In genomic region chr3:4829031-4829394, GRCh38 we compare ENCODE assay signal across 11 cellular contexts.
DNase-seq lines count a peak whose midpoint lies in the region; ATAC-seq and TF ChIP-seq lines count a peak whose summit lies in the region.
"Had no signal": no experiment of that assay in that cellular context is flagged by ENCODE, and none has a peak within 500 bp of the region (broad histone marks: within the 10 kb centered on the region; RNA-seq: fewer than 3 reads in every experiment).

No MANE protein-coding gene starts in this region.

- no peaks in the 10 kb centered on the region for H3K36me3 ChIP-seq in CD4-positive, alpha-beta memory T cell (ENCODE audit: insufficient read depth, low read length)
- H3K36me3 ChIP-seq in mucosa of descending colon (ENCODE audit: low read depth) (no peaks in the 10 kb centered on the region), WERI-Rb-1 (no peaks in the 10 kb centered on the region)

- peak; percentile 15 for ATAC-seq in GM19468 (IDR thresholded peaks at IDR 0.05; ENCODE audit: extremely low read depth, unreplicated experiment)
- peak; percentile 9 for ATAC-seq in mucosa of descending colon

- H3K4me1 Mint-ChIP-seq in CD4-positive, alpha-beta memory T cell: peaks cover 79 to 95% (median 91%) of the 10 kb centered on the region in 4 donors
- peaks cover 88% of the 10 kb centered on the region for H3K4me1 Mint-ChIP-seq in T-helper 2 cell treated with Interferon-gamma antibody and Interleukin-4, amounts not matched to agents 5 μg/mL and 100 μg/mL, for 36 hours (ENCODE audit: low read depth)

- no peaks in the 10 kb centered on the region for H3K27me3 ChIP-seq in CD4-positive, alpha-beta memory T cell (ENCODE audit: insufficient read depth, low read length)
- H3K27me3 ChIP-seq in WERI-Rb-1 (ENCODE audit: insufficient read depth, low read depth, severe bottlenecking): no peaks in the 10 kb centered on the region

- CTCF ChIA-PET in CD4-positive, alpha-beta memory T cell (lab: Charles Lee; ENCODE audit: partially characterized antibody): interaction anchor here (1.1 to 3.1 kb wide), 3 partner anchors 117 to 156 kb away, joined by 4 to 26 read pairs (median 9); partner anchors contain the start of gene BHLHE40

- peaks cover 99% of the 10 kb centered on the region for H3K4me1 ChIP-seq in CD4-positive, alpha-beta memory T cell (ENCODE audit: insufficient read depth, low read length)
- peaks cover 35% of the 10 kb centered on the region for H3K4me1 ChIP-seq in mucosa of descending colon (ENCODE audit: low read depth)

- peak overlapping the region; percentile 80 to 98 (median 92) for H3K27ac Mint-ChIP-seq in CD4-positive, alpha-beta memory T cell
- H3K27ac Mint-ChIP-seq in T-helper 2 cell treated with Interferon-gamma antibody and Interleukin-4, amounts not matched to agents 5 μg/mL and 100 μg/mL, for 36 hours: peak overlapping the region; percentile 84
- H3K27ac Mint-ChIP-seq: endodermal cell had no signal

- POLR2A ChIA-PET in CD4-positive, alpha-beta memory T cell (lab: Charles Lee; ENCODE audit: partially characterized antibody): interaction anchor here (1.7 to 12.7 kb wide), 2 partner anchors 21 to 152 kb away, joined by 9 to 254 read pairs; partner anchors contain the start of gene BHLHE40

- DNase-seq in CD4-positive, alpha-beta memory T cell: no peak
- DNase-seq in T-helper 2 cell treated with Interferon-gamma antibody and Interleukin-4, amounts not matched to agents 5 μg/mL and 100 μg/mL, for 36 hours (ENCODE audit: low spot score): no peak
- no peak for DNase-seq in mucosa of descending colon
- no peak for DNase-seq in NCI-H1105 (lab: John Stamatoyannopoulos, UW)
- no peak for DNase-seq in WERI-Rb-1
- DNase-seq in DMS153 (lab: John Stamatoyannopoulos, UW): no peak
- no peak for DNase-seq in 8988T
- DNase-seq: activated CD8-positive, alpha-beta memory T cell treated with anti-CD3 and anti-CD28 coated beads, Interleukin-2, amount 50 U/mL, for 4 hours; endodermal cell; NCI-H1417 had no signal

- H3K4me3 Mint-ChIP-seq in CD4-positive, alpha-beta memory T cell: peak overlapping the region in 6 of 8 donors; percentile 53 to 94 (median 64)
- peak overlapping the region; percentile 72 for H3K4me3 Mint-ChIP-seq in T-helper 2 cell treated with Interferon-gamma antibody and Interleukin-4, amounts not matched to agents 5 μg/mL and 100 μg/mL, for 36 hours
- H3K4me3 Mint-ChIP-seq: endodermal cell had no signal

- peaks cover 0 to 3% of the 10 kb centered on the region in 2 donors for H3K27me3 Mint-ChIP-seq in CD4-positive, alpha-beta memory T cell
- H3K27me3 Mint-ChIP-seq in T-helper 2 cell treated with Interferon-gamma antibody and Interleukin-4, amounts not matched to agents 5 μg/mL and 100 μg/mL, for 36 hours (ENCODE audit: low read depth): no peaks in the 10 kb centered on the region

- TF ChIP-seq CTCF in mucosa of descending colon (IDR thresholded peaks at IDR 0.05) (no peak), WERI-Rb-1 (IDR thresholded peaks at IDR 0.05; ENCODE audit: low read depth, low read length) (no peak)

- H3K36me3 Mint-ChIP-seq in CD4-positive, alpha-beta memory T cell: peaks cover 8 to 14% of the 10 kb centered on the region in 2 donors
- peaks cover 59% of the 10 kb centered on the region for H3K36me3 Mint-ChIP-seq in T-helper 2 cell treated with Interferon-gamma antibody and Interleukin-4, amounts not matched to agents 5 μg/mL and 100 μg/mL, for 36 hours (ENCODE audit: low read depth)

- H3K9me3 ChIP-seq in CD4-positive, alpha-beta memory T cell (ENCODE audit: control insufficient read depth in 1 of 2, low read length in 2 of 2): no peaks in the 10 kb centered on the region
- H3K9me3 ChIP-seq in mucosa of descending colon (no peaks in the 10 kb centered on the region), WERI-Rb-1 (ENCODE audit: severe bottlenecking) (no peaks in the 10 kb centered on the region)

- intact Hi-C loops in CD4-positive, alpha-beta memory T cell (cut with micrococcal nuclease): no loop called here
- intact Hi-C loops in mucosa of descending colon (cut with DNase I, micrococcal nuclease): loop anchor here in 1 of 2 donors (5.0 kb wide), 2 partner anchors 107 to 148 kb away; partner anchors contain the start of gene BHLHE40

- H3K9me3 Mint-ChIP-seq in CD4-positive, alpha-beta memory T cell: peaks cover 0 to 5% (median 0%) of the 10 kb centered on the region in 8 donors
- no peaks in the 10 kb centered on the region for H3K9me3 Mint-ChIP-seq in T-helper 2 cell treated with Interferon-gamma antibody and Interleukin-4, amounts not matched to agents 5 μg/mL and 100 μg/mL, for 36 hours
- H3K9me3 Mint-ChIP-seq: endodermal cell had no signal

- no peak overlapping the region for H3K4me3 ChIP-seq in CD4-positive, alpha-beta memory T cell (ENCODE audit: low read length in 2 of 2)
- H3K4me3 ChIP-seq in mucosa of descending colon (no peak overlapping the region), WERI-Rb-1 (ENCODE audit: low read depth, low read length) (no peak overlapping the region)

- peak overlapping the region; percentile 46 for H3K27ac ChIP-seq in CD4-positive, alpha-beta memory T cell (ENCODE audit: low read depth, low read length)
- H3K27ac ChIP-seq in WERI-Rb-1: no peak overlapping the region
